24 cellular contexts compared by ENCODE assay signal in genomic region chr19:34512254-34512796, GRCh38.
"Had no signal": no experiment of that assay in that cellular context is flagged by ENCODE, and none has a peak within 500 bp of the region (broad histone marks: within the 10 kb centered on the region; RNA-seq: fewer than 3 reads in every experiment).

No MANE protein-coding gene starts in this region.

- H3K9me3 ChIP-seq: testis had no signal

- DNase-seq: activated CD4-positive, alpha-beta T cell treated with anti-CD3 and anti-CD28 coated beads, Interleukin-2, amount 50 U/mL, for 1 hour; activated CD8-positive, alpha-beta T cell treated with anti-CD3 and anti-CD28 coated beads, Interleukin-2, amount 10 ng/mL, durations not matched to agents 7 days and 5 days; activated gamma-delta T cell treated with Interleukin-2 at 50 U/mL for 16 hours; anterior cingulate cortex; brain microvascular endothelial cell; effector memory CD4-positive, alpha-beta T cell; glutamatergic neuron; immature natural killer cell; kidney glomerular epithelial cell; left lung; midbrain; nucleus accumbens; stimulated activated CD4-positive, alpha-beta T cell treated with anti-CD3 and anti-CD28 coated beads, Interleukin-2, amount 100 ng/mL, for 48 hours; stimulated activated CD8-positive, alpha-beta memory T cell treated with anti-CD3 and anti-CD28 coated beads, Interleukin-4, amount 100 ng/mL, for 48 hours; stimulated activated naive CD4-positive, alpha-beta T cell; T-cell; testis had no signal

- H3K4me1 ChIP-seq: left lung, parathyroid adenoma, testis had no signal

- H3K9ac ChIP-seq: parathyroid adenoma had no signal

- H3K4me2 ChIP-seq: hepatocyte had no signal

- H3K27me3 ChIP-seq: brain microvascular endothelial cell, hepatocyte, left lung, testis had no signal

- ATAC-seq: activated CD4-positive, CD25-positive, alpha-beta regulatory T cell treated with anti-CD3 and anti-CD28 coated beads, Interleukin-2, amount 50 U/mL, for 24 hours; activated CD8-positive, alpha-beta T cell treated with anti-CD3 and anti-CD28 coated beads, Interleukin-2, amount 10 ng/mL, durations not matched to agents 7 days and 5 days; left lung; T-cell had no signal

- H3K36me3 ChIP-seq: brain microvascular endothelial cell, left lung had no signal

- FAIRE-seq: colon, endothelial cell of umbilical vein, frontal cortex had no signal

- H2AFZ ChIP-seq: hepatocyte, parathyroid adenoma had no signal

- H3K27ac ChIP-seq: brain microvascular endothelial cell, hepatocyte, left lung, parathyroid adenoma, testis, VCaP had no signal

- H3K79me2 ChIP-seq: hepatocyte, parathyroid adenoma had no signal

- H3K4me3 ChIP-seq: hepatocyte, left lung, testis had no signal
